Comparison of ENCODE assay signal across 13 cellular contexts in the genomic region with DNA sequence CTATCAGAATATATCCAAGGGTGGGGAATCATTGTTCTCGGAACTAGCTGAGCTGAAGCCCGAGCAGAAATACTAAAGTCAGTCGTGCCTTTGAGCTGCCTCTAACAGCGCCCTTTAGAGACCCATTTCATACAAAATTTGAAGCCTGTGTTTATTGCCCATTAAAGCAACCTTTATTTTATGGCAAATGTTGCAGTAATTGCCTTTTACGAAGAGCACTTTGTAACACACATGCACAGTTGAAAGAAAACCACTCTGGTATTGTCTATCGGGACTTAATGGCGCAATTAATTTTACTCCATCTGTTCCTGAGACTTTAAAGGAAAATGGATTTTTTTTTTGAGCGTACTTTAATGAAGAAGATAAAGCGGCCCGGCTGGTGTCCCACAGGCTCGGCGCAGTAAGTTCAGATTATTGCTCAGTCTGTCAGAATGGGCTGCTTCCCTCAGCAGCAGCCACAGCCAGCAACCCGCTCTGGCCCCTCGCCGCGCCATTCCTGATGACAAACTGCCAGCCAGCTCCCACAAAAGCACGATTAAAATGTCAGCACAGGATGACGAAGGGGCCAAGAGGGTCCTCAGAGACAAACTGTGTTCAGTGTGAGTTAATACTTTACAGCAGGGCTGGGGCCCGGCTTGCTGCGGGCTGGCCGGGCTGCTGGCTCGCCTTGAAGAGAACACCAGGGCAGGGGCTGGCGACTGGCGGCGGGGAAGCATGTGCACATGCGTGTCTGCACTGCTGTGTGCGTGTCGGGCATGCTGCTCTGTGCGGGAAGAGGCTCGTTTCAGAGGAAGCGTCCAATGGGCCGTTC.
DNase-seq lines count a peak whose midpoint lies in the region; ATAC-seq and TF ChIP-seq lines count a peak whose summit lies in the region.
"Had no signal": no experiment of that assay in that cellular context is flagged by ENCODE, and none has a peak within 500 bp of the region (broad histone marks: within the 10 kb centered on the region; RNA-seq: fewer than 3 reads in every experiment).

No MANE protein-coding gene starts in this region.

- H3K4me1 Mint-ChIP-seq in endodermal cell (peaks cover 53% of the 10 kb centered on the region), neural crest cell (peaks cover 30% of the 10 kb centered on the region)
- no peaks in the 10 kb centered on the region for H3K4me1 Mint-ChIP-seq in T-helper 2 cell treated with Interferon-gamma antibody and Interleukin-4, amounts not matched to agents 5 μg/mL and 100 μg/mL, for 36 hours (ENCODE audit: low read depth)
- no peaks in the 10 kb centered on the region for H3K4me1 Mint-ChIP-seq in stimulated activated naive B cell treated with anti-CD40 and anti-IgM and Interleukin-4, amounts not matched to agents 10 μg/mL and 1 μg/mL and 100 μg/mL, for 72 hours
- H3K4me1 Mint-ChIP-seq: B cell had no signal

- DNase-seq in BE2C = peak; percentile 54
- DNase-seq in NCI-H1694 (lab: John Stamatoyannopoulos, UW) = peak; percentile 73
- no peak for DNase-seq in endodermal cell
- no peak for DNase-seq in neural crest cell (ENCODE audit: low read depth, low spot score)
- no peak for DNase-seq in prostate gland (ENCODE audit: low spot score)
- DNase-seq in T-helper 2 cell treated with Interferon-gamma antibody and Interleukin-4, amounts not matched to agents 5 μg/mL and 100 μg/mL, for 36 hours (ENCODE audit: low spot score) = no peak
- no peak for DNase-seq in stimulated activated naive B cell treated with anti-CD40 and anti-IgM and Interleukin-4, amounts not matched to agents 10 μg/mL and 1 μg/mL and 100 μg/mL, for 72 hours
- DNase-seq: activated T-cell treated with anti-CD3 and anti-CD28 coated beads, Interleukin-2, amount 50 U/mL, for 4 hours; islet precursor cell; SIG-M5 had no signal

- H3K4me3 Mint-ChIP-seq in endodermal cell (no peak overlapping the region), neural crest cell (no peak overlapping the region)
- no peak overlapping the region for H3K4me3 Mint-ChIP-seq in T-helper 2 cell treated with Interferon-gamma antibody and Interleukin-4, amounts not matched to agents 5 μg/mL and 100 μg/mL, for 36 hours
- H3K4me3 Mint-ChIP-seq in stimulated activated naive B cell treated with anti-CD40 and anti-IgM and Interleukin-4, amounts not matched to agents 10 μg/mL and 1 μg/mL and 100 μg/mL, for 72 hours = no peak overlapping the region
- H3K4me3 Mint-ChIP-seq: activated T-cell treated with anti-CD3 and anti-CD28 coated beads, Interleukin-2, amount 50 U/mL, for 4 hours; B cell; WTC11 had no signal

- no peak for TF ChIP-seq CTCF in BE2C (IDR thresholded peaks at IDR 0.05; ENCODE audit: low read depth, low read length)
- no peak for TF ChIP-seq CTCF in endodermal cell (conservative IDR thresholded peaks at IDR 0.05)
- no peak for TF ChIP-seq CTCF in neural crest cell (conservative IDR thresholded peaks at IDR 0.05)
- TF ChIP-seq CTCF in prostate gland (IDR thresholded peaks at IDR 0.05) = no peak

- H3K36me3 Mint-ChIP-seq in endodermal cell (ENCODE audit: low read depth) (peaks cover 10% of the 10 kb centered on the region), neural crest cell (ENCODE audit: low read depth) (peaks cover 6% of the 10 kb centered on the region)
- H3K36me3 Mint-ChIP-seq in T-helper 2 cell treated with Interferon-gamma antibody and Interleukin-4, amounts not matched to agents 5 μg/mL and 100 μg/mL, for 36 hours (ENCODE audit: low read depth) = no peaks in the 10 kb centered on the region
- H3K36me3 Mint-ChIP-seq in stimulated activated naive B cell treated with anti-CD40 and anti-IgM and Interleukin-4, amounts not matched to agents 10 μg/mL and 1 μg/mL and 100 μg/mL, for 72 hours = peaks cover 1 to 13% of the 10 kb centered on the region in 2 donors
- H3K36me3 Mint-ChIP-seq: WTC11 had no signal

- no peaks in the 10 kb centered on the region for H3K9me3 ChIP-seq in BE2C
- no peaks in the 10 kb centered on the region for H3K9me3 ChIP-seq in endodermal cell (ENCODE audit: control insufficient read depth, low read length)
- no peaks in the 10 kb centered on the region for H3K9me3 ChIP-seq in prostate gland

- no peak for TF ChIP-seq POLR2A in prostate gland (IDR thresholded peaks at IDR 0.05)

- H3K27ac ChIP-seq in endodermal cell (ENCODE audit: low read depth, low read length) (peak overlapping the region; percentile 85), prostate gland (no peak overlapping the region)

- intact Hi-C loops in prostate gland (cut with DNase I) = no loop called here

- ATAC-seq in GM19351 (IDR thresholded peaks at IDR 0.05; ENCODE audit: unreplicated experiment) = no peak
- no peak for ATAC-seq in stimulated activated naive B cell treated with anti-CD40 and anti-IgM and Interleukin-4, amounts not matched to agents 10 μg/mL and 1 μg/mL and 100 μg/mL, for 72 hours (replicated peaks)
- ATAC-seq: activated T-cell treated with anti-CD3 and anti-CD28 coated beads, Interleukin-2, amount 50 U/mL, for 4 hours; WTC11 had no signal

- peaks cover 4% of the 10 kb centered on the region for H3K9me3 Mint-ChIP-seq in endodermal cell
- no peaks in the 10 kb centered on the region for H3K9me3 Mint-ChIP-seq in neural crest cell
- peaks cover 14% of the 10 kb centered on the region for H3K9me3 Mint-ChIP-seq in T-helper 2 cell treated with Interferon-gamma antibody and Interleukin-4, amounts not matched to agents 5 μg/mL and 100 μg/mL, for 36 hours
- peaks cover 3 to 4% of the 10 kb centered on the region in 2 donors for H3K9me3 Mint-ChIP-seq in stimulated activated naive B cell treated with anti-CD40 and anti-IgM and Interleukin-4, amounts not matched to agents 10 μg/mL and 1 μg/mL and 100 μg/mL, for 72 hours
- H3K9me3 Mint-ChIP-seq: WTC11 had no signal

- H3K9ac ChIP-seq in endodermal cell (ENCODE audit: extremely low read depth, low read length, poor library complexity, severe bottlenecking) = no peak overlapping the region

- 88 to 90% methylated on average over 28 to 32 of the region's 32 CpGs for WGBS in endodermal cell (ENCODE audit: insufficient coverage in 1 of 2, insufficient read length in 1 of 2), 2 experiments
- WGBS in prostate gland = 59% methylated on average over 32 of the region's 32 CpGs

- H3K27me3 Mint-ChIP-seq in endodermal cell (ENCODE audit: insufficient read depth) = peaks cover 50% of the 10 kb centered on the region
- peaks cover 5% of the 10 kb centered on the region for H3K27me3 Mint-ChIP-seq in neural crest cell (ENCODE audit: low read depth)
- H3K27me3 Mint-ChIP-seq in T-helper 2 cell treated with Interferon-gamma antibody and Interleukin-4, amounts not matched to agents 5 μg/mL and 100 μg/mL, for 36 hours (ENCODE audit: low read depth) = no peaks in the 10 kb centered on the region
- H3K27me3 Mint-ChIP-seq in stimulated activated naive B cell treated with anti-CD40 and anti-IgM and Interleukin-4, amounts not matched to agents 10 μg/mL and 1 μg/mL and 100 μg/mL, for 72 hours = no peaks in the 10 kb centered on the region
- H3K27me3 Mint-ChIP-seq: B cell had no signal

- H3K27ac Mint-ChIP-seq in endodermal cell (no peak overlapping the region), neural crest cell (ENCODE audit: unreplicated experiment) (peak overlapping the region; percentile 23)
- H3K27ac Mint-ChIP-seq in T-helper 2 cell treated with Interferon-gamma antibody and Interleukin-4, amounts not matched to agents 5 μg/mL and 100 μg/mL, for 36 hours = no peak overlapping the region
- H3K27ac Mint-ChIP-seq in stimulated activated naive B cell treated with anti-CD40 and anti-IgM and Interleukin-4, amounts not matched to agents 10 μg/mL and 1 μg/mL and 100 μg/mL, for 72 hours = no peak overlapping the region
- H3K27ac Mint-ChIP-seq: B cell, WTC11 had no signal

- H3K4me1 ChIP-seq in BE2C (peaks cover 8% of the 10 kb centered on the region), endodermal cell (ENCODE audit: control insufficient read depth, insufficient read depth, low read length) (peaks cover 19% of the 10 kb centered on the region), prostate gland (replicated peaks) (no peaks in the 10 kb centered on the region)

- H3K4me3 ChIP-seq in BE2C (ENCODE audit: low read depth, low read length) (peak overlapping the region; percentile 27), endodermal cell (ENCODE audit: low read length) (no peak overlapping the region), prostate gland (no peak overlapping the region)

- H3K36me3 ChIP-seq in BE2C = no peaks in the 10 kb centered on the region
- H3K36me3 ChIP-seq in endodermal cell (ENCODE audit: control insufficient read depth, insufficient read depth, low read length) = no peaks in the 10 kb centered on the region
- H3K36me3 ChIP-seq in prostate gland = no peaks in the 10 kb centered on the region

- no peaks in the 10 kb centered on the region for H3K27me3 ChIP-seq in BE2C
- no peaks in the 10 kb centered on the region for H3K27me3 ChIP-seq in endodermal cell (ENCODE audit: control insufficient read depth, insufficient read depth, low read length, poor library complexity, severe bottlenecking)
- H3K27me3 ChIP-seq in prostate gland (replicated peaks; ENCODE audit: insufficient read depth) = no peaks in the 10 kb centered on the region

Comparison
In these comparisons a context has a peak if more than half of its experiments do, and no peak if none do; other contexts are left out.
1. DNase-seq: peak in BE2C (single experiment) and NCI-H1694 (single experiment); none in endodermal cell (single experiment), neural crest cell (single experiment), prostate gland (single experiment), T-helper 2 cell treated with Interferon-gamma antibody and Interleukin-4, amounts not matched to agents 5 μg/mL and 100 μg/mL, for 36 hours (single experiment) and stimulated activated naive B cell treated with anti-CD40 and anti-IgM and Interleukin-4, amounts not matched to agents 10 μg/mL and 1 μg/mL and 100 μg/mL, for 72 hours (single experiment).